ENCODE assay signal across 13 cellular contexts in genomic region chr20:22582960-22583772, GRCh38. TPM values are rescaled to one million over a fixed set of nuclear protein-coding genes. Genes with fewer than 3 reads are reported as not detected.
A peak's percentile ranks its signal among the peaks of the same experiment; 100 is the strongest.
DNase-seq lines count a peak whose midpoint lies in the region; ATAC-seq and TF ChIP-seq lines count a peak whose summit lies in the region.
"Had no signal": no experiment of that assay in that cellular context is flagged by ENCODE, and none has a peak within 500 bp of the region (broad histone marks: within the 10 kb centered on the region; RNA-seq: fewer than 3 reads in every experiment).

No MANE protein-coding gene starts in this region.

- H3K9me3 Mint-ChIP-seq in endodermal cell = no peaks in the 10 kb centered on the region
- peaks cover 16% of the 10 kb centered on the region for H3K9me3 Mint-ChIP-seq in neural progenitor cell

- DNase-seq in MG63 (no peak), endodermal cell (peak; percentile 79), neural progenitor cell (ENCODE audit: low spot score) (peak; percentile 66), NCI-H187 treated with DMSO at 0.1 percent for 48 hours (lab: John Stamatoyannopoulos, UW) (no peak), posterior vena cava (ENCODE audit: low spot score) (no peak), cerebellum (ENCODE audit: low spot score) (no peak)
- DNase-seq: activated CD4-positive, alpha-beta T cell treated with anti-CD3 and anti-CD28 coated beads for 4 hours; anterior cingulate cortex; head of caudate nucleus had no signal

- H4K20me1 ChIP-seq in BLaER1 treated with 17β-estradiol and CSF1 and Interleukin-3, amounts not matched to agents 10 nM and 100 nM = peaks cover 0 to 5% (median 0%) of the 10 kb centered on the region in 11 experiments; a peak in 2 of 22 replicates
- H4K20me1 ChIP-seq in neural progenitor cell (ENCODE audit: low read depth) = peaks cover 91% of the 10 kb centered on the region

- H3K27ac ChIP-seq in BLaER1 treated with 17β-estradiol and CSF1 and Interleukin-3, amounts not matched to agents 10 nM and 100 nM = no peak overlapping the region
- H3K27ac ChIP-seq in endodermal cell (ENCODE audit: low read depth, low read length) = no peak overlapping the region
- H3K27ac ChIP-seq in neural progenitor cell = no peak overlapping the region
- H3K27ac ChIP-seq: skin epidermis had no signal

- H3K4me2 ChIP-seq in BLaER1 treated with 17β-estradiol and CSF1 and Interleukin-3, amounts not matched to agents 10 nM and 100 nM = peak overlapping the region; percentile 54 to 98 (median 81)
- H3K4me2 ChIP-seq in neural progenitor cell = peak overlapping the region; percentile 73

- H3K9me3 ChIP-seq in BLaER1 treated with 17β-estradiol and CSF1 and Interleukin-3, amounts not matched to agents 10 nM and 100 nM (replicated peaks in 1 of 11) = peaks cover 57 to 79% (median 74%) of the 10 kb centered on the region in 11 experiments
- no peaks in the 10 kb centered on the region for H3K9me3 ChIP-seq in MG63
- no peaks in the 10 kb centered on the region for H3K9me3 ChIP-seq in endodermal cell (ENCODE audit: control insufficient read depth, low read length)
- H3K9me3 ChIP-seq in neural progenitor cell (ENCODE audit: low read depth) = no peaks in the 10 kb centered on the region
- H3K9me3 ChIP-seq: HAP-1 had no signal

- H3K9ac ChIP-seq in BLaER1 treated with 17β-estradiol and CSF1 and Interleukin-3, amounts not matched to agents 10 nM and 100 nM = peak overlapping the region in 4 of 11 experiments; percentile 19 to 53 (median 47); a peak in 3 of 22 replicates
- H3K9ac ChIP-seq in endodermal cell (ENCODE audit: extremely low read depth, low read length, poor library complexity, severe bottlenecking) (peak overlapping the region; percentile 98), neural progenitor cell (no peak overlapping the region)

- H3K36me3 Mint-ChIP-seq in endodermal cell (ENCODE audit: low read depth) (peaks cover 29% of the 10 kb centered on the region), neural progenitor cell (no peaks in the 10 kb centered on the region)

- peaks cover 0 to 13% (median 0%) of the 10 kb centered on the region in 11 experiments; a peak in 4 of 22 replicates for H3K36me3 ChIP-seq in BLaER1 treated with 17β-estradiol and CSF1 and Interleukin-3, amounts not matched to agents 10 nM and 100 nM
- H3K36me3 ChIP-seq in MG63 (no peaks in the 10 kb centered on the region), endodermal cell (ENCODE audit: control insufficient read depth, insufficient read depth, low read length) (peaks cover 23% of the 10 kb centered on the region), neural progenitor cell (no peaks in the 10 kb centered on the region)
- H3K36me3 ChIP-seq: HAP-1 had no signal

- peak overlapping the region; percentile 100 for H3K4me3 Mint-ChIP-seq in endodermal cell
- H3K4me3 Mint-ChIP-seq in neural progenitor cell = peak overlapping the region; percentile 46

- H3K27ac Mint-ChIP-seq in endodermal cell (peak overlapping the region; percentile 93), neural progenitor cell (no peak overlapping the region)

- no peak for ATAC-seq in HG03460 (IDR thresholded peaks at IDR 0.05; ENCODE audit: unreplicated experiment)

- 0 to 1% methylated on average over 23 to 67 of the region's 67 CpGs for WGBS in endodermal cell (ENCODE audit: insufficient coverage in 1 of 2, insufficient read length in 1 of 2), 2 experiments

- H3K4me1 Mint-ChIP-seq in endodermal cell = peaks cover 29% of the 10 kb centered on the region
- H3K4me1 Mint-ChIP-seq in neural progenitor cell = peaks cover 12% of the 10 kb centered on the region

- peaks cover 90 to 96% (median 95%) of the 10 kb centered on the region in 11 experiments for H3K27me3 ChIP-seq in BLaER1 treated with 17β-estradiol and CSF1 and Interleukin-3, amounts not matched to agents 10 nM and 100 nM
- no peaks in the 10 kb centered on the region for H3K27me3 ChIP-seq in MG63
- H3K27me3 ChIP-seq in endodermal cell (ENCODE audit: control insufficient read depth, insufficient read depth, low read length, poor library complexity, severe bottlenecking) = peaks cover 47% of the 10 kb centered on the region
- peaks cover 100% of the 10 kb centered on the region for H3K27me3 ChIP-seq in neural progenitor cell

- H3K4me1 ChIP-seq in BLaER1 treated with 17β-estradiol and CSF1 and Interleukin-3, amounts not matched to agents 10 nM and 100 nM = peaks cover 0 to 9% (median 6%) of the 10 kb centered on the region in 10 experiments; a peak in 8 of 20 replicates
- peaks cover 4% of the 10 kb centered on the region for H3K4me1 ChIP-seq in endodermal cell (ENCODE audit: control insufficient read depth, insufficient read depth, low read length)
- peaks cover 20% of the 10 kb centered on the region for H3K4me1 ChIP-seq in neural progenitor cell
- H3K4me1 ChIP-seq: HAP-1 had no signal

- H2AFZ ChIP-seq in neural progenitor cell (replicated peaks) = peak overlapping the region; percentile 52

- peaks cover 66% of the 10 kb centered on the region for H3K27me3 Mint-ChIP-seq in endodermal cell (ENCODE audit: insufficient read depth)
- peaks cover 82% of the 10 kb centered on the region for H3K27me3 Mint-ChIP-seq in neural progenitor cell (ENCODE audit: insufficient read depth, low read depth)

- intact Hi-C loops in posterior vena cava (cut with DNase I) = loop anchor here in 1 of 2 donors (5.0 kb wide), 1 partner anchor 241 kb away; no protein-coding TSS in a partner anchor

- H3K79me2 ChIP-seq in neural progenitor cell (ENCODE audit: low read depth) = no peaks in the 10 kb centered on the region

- H3K4me3 ChIP-seq in BLaER1 treated with 17β-estradiol and CSF1 and Interleukin-3, amounts not matched to agents 10 nM and 100 nM = peak overlapping the region; percentile 34 to 65 (median 50); a peak in 19 of 20 replicates
- H3K4me3 ChIP-seq in MG63 = peak overlapping the region; percentile 47
- H3K4me3 ChIP-seq in endodermal cell (ENCODE audit: low read length) = peak overlapping the region; percentile 87
- H3K4me3 ChIP-seq in neural progenitor cell = peak overlapping the region; percentile 32
- H3K4me3 ChIP-seq: HAP-1, skin epidermis had no signal

- peak; percentile 24 for TF ChIP-seq CTCF in endodermal cell (conservative IDR thresholded peaks at IDR 0.05)
- TF ChIP-seq CTCF in neural progenitor cell (IDR thresholded peaks at IDR 0.05) = peak; percentile 12

- H3F3A ChIP-seq in neural progenitor cell (ENCODE audit: low read depth) = peaks cover 27% of the 10 kb centered on the region

RNA-seq across cellular contexts. Expression of gene FOXA2, which starts 1.2 kb away (rescaled TPM):
- total RNA-seq in MG63 (2014; rRNA removed; shearing (Covaris generic); ENCODE audit: low replicate concordance) = 0.35 and 2.5 TPM in 2 replicates
- total RNA-seq in endodermal cell (100 to 1,000 TPM in 1 of 2 donors, 10 to 100 TPM in 1; 86.7 to 123 TPM), neural progenitor cell (ENCODE audit: low replicate concordance) (not detected in 2 replicates), posterior vena cava (not detected), cerebellum (not detected)
- 19.1 TPM for polyA plus RNA-seq in endodermal cell (2013, experiment 1 of 2)
- polyA plus RNA-seq in endodermal cell (2013, experiment 2 of 2) = 21.7 TPM

Comparison
In these comparisons a context has a peak if more than half of its experiments do, and no peak if none do; other contexts are left out.
1. H3K4me3 ChIP-seq: peak in every context shown above with its lines; median percentile 87 in endodermal cell; 50 in BLaER1 treated with 17β-estradiol and CSF1 and Interleukin-3, amounts not matched to agents 10 nM and 100 nM; 47 in MG63; 32 in neural progenitor cell.
2. DNase-seq: peak in endodermal cell (single experiment) and neural progenitor cell (single experiment); none in MG63 (single experiment), NCI-H187 treated with DMSO at 0.1 percent for 48 hours (single experiment), posterior vena cava (single experiment) and cerebellum (single experiment).
3. RNA of gene FOXA2, which starts 1.2 kb away (total RNA-seq): 86.7 to 123 TPM in endodermal cell; 0.35 to 2.5 TPM in MG63, not detected in neural progenitor cell, not detected in posterior vena cava and not detected in cerebellum (single experiment); every median in the first group is over 10 times any median in the second.